In genomic region chr1:37851782-37852210, GRCh38 we compare ENCODE assay signal across 1 cellular context.
TF ChIP-seq lines count a peak whose summit lies in the region.

No MANE protein-coding gene starts in this region.

TF ChIP-seq in GM23338, 12 proteins besides CTCF, POLR2A, EP300 and RAD21 (continued from another document):
- TF ChIP-seq ZNF462 (CRISPR knock-in tag; IDR thresholded peaks at IDR 0.05) (no peak), EZH2 (IDR thresholded peaks at IDR 0.05; ENCODE audit: low read depth, unreplicated experiment) (no peak)
